Comparison of ENCODE assay signal across 15 cellular contexts in genomic region chr5:125316913-125317545, GRCh38.
DNase-seq lines count a peak whose midpoint lies in the region; ATAC-seq and TF ChIP-seq lines count a peak whose summit lies in the region.
"Had no signal": no experiment of that assay in that cellular context is flagged by ENCODE, and none has a peak within 500 bp of the region (broad histone marks: within the 10 kb centered on the region; RNA-seq: fewer than 3 reads in every experiment).

No MANE protein-coding gene starts in this region.

- peaks cover 2% of the 10 kb centered on the region for H3K27me3 Mint-ChIP-seq in nephron progenitor cell (ENCODE audit: low read depth, poor library complexity)
- H3K27me3 Mint-ChIP-seq: progenitor cell of endocrine pancreas had no signal

- peaks cover 42% of the 10 kb centered on the region for H3K9me3 Mint-ChIP-seq in nephron progenitor cell

- DNase-seq in EH (ENCODE audit: low read depth) (peak; percentile 49), NCI-H1930 (lab: John Stamatoyannopoulos, UW) (peak; percentile 74 to 82), SHP77 treated with DMSO at 0.1 percent for 48 hours (lab: John Stamatoyannopoulos, UW) (peak; percentile 100), nephron progenitor cell (no peak), SIG-M5 (lab: John Stamatoyannopoulos, UW) (no peak), foreskin melanocyte (no peak)
- DNase-seq: activated T-cell treated with anti-CD3 and anti-CD28 coated beads, Interleukin-2, amount 50 U/mL, for 1 hour; amygdala; NCI-H510A treated with DMSO at 0.1 percent for 48 hours; stimulated activated CD4-positive, alpha-beta T cell treated with anti-CD3 and anti-CD28 coated beads, Interleukin-1b, Interleukin-23, amount 100 ng/mL, for 48 hours; stimulated activated naive CD4-positive, alpha-beta T cell treated with Interleukin-2 at 50 U/mL for 16 hours had no signal

- peaks cover 38% of the 10 kb centered on the region for H3K4me1 Mint-ChIP-seq in nephron progenitor cell
- H3K4me1 Mint-ChIP-seq: CD14-positive monocyte had no signal

- peaks cover 48% of the 10 kb centered on the region for H3K36me3 Mint-ChIP-seq in nephron progenitor cell (ENCODE audit: low read depth)
- H3K36me3 Mint-ChIP-seq: CD14-positive monocyte had no signal

- no peak for TF ChIP-seq CTCF in nephron progenitor cell (IDR thresholded peaks at IDR 0.05)

- ATAC-seq in HG03175 (IDR thresholded peaks at IDR 0.05; ENCODE audit: unreplicated experiment) (no peak), HG02642 (IDR thresholded peaks at IDR 0.05; ENCODE audit: poor library complexity, unreplicated experiment) (no peak)

- H3K27ac Mint-ChIP-seq in nephron progenitor cell = peak overlapping the region; percentile 81
- H3K27ac Mint-ChIP-seq: CD14-positive monocyte, progenitor cell of endocrine pancreas had no signal

- peak overlapping the region; percentile 70 for H3K4me3 Mint-ChIP-seq in nephron progenitor cell
- H3K4me3 Mint-ChIP-seq: CD14-positive monocyte had no signal

Comparison
In these comparisons a context has a peak if more than half of its experiments do, and no peak if none do; other contexts are left out.
1. DNase-seq: peak in EH (single experiment), NCI-H1930 (2 of 2) and SHP77 treated with DMSO at 0.1 percent for 48 hours (single experiment); none in nephron progenitor cell (single experiment), SIG-M5 (single experiment) and foreskin melanocyte (single experiment).